11 cellular contexts compared by ENCODE assay signal in the genomic region with DNA sequence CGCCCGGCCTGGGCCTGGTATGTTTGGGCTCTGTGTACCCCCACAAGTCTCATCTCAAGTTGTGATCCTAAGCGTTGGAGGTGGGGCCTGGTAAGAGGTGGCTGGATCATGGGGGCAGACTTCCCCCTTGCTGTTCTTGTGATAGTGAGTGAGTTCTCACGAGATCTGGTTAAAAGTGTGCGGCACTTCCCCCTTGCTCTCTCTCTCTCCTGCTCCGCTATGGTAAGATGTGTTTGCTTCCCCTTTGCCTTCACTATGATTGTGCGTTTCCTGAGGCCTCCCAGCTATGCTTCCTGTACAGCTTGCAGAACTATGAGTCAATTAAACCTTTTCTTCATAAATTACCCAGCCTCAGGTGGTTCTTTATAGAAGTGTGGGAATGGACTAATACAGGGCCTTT. TPM values are rescaled to one million over a fixed set of nuclear protein-coding genes. Genes with fewer than 3 reads are reported as not detected.
DNase-seq lines count a peak whose midpoint lies in the region; ATAC-seq, FAIRE-seq and TF ChIP-seq lines count a peak whose summit lies in the region.
"Had no signal": no experiment of that assay in that cellular context is flagged by ENCODE, and none has a peak within 500 bp of the region (broad histone marks: within the 10 kb centered on the region; RNA-seq: fewer than 3 reads in every experiment).

No MANE protein-coding gene starts in this region.

- H3K9me1 ChIP-seq in K562 (ENCODE audit: control insufficient read depth, insufficient read depth, low read length), result no peaks in the 10 kb centered on the region

- H3K9ac ChIP-seq in K562 (ENCODE audit: insufficient read depth in 1 of 2, low read depth in 2 of 2, low read length in 2 of 2), result no peak overlapping the region
- no peak overlapping the region for H3K9ac ChIP-seq in MM.1S (ENCODE audit: low read length)

- 3% methylated on average over 5 of the region's 7 CpGs for WGBS in K562 (ENCODE audit: insufficient coverage, low coverage, missing lambda C conversion rate)

- intact Hi-C loops in natural killer cell (cut with micrococcal nuclease) (no loop called here), K562 (cut with micrococcal nuclease) (no loop called here), upper lobe of right lung (cut with DNase I) (no loop called here)

- H3K4me3 Mint-ChIP-seq in natural killer cell treated with Interleukin-12 subunit alpha and Interleukin-12 subunit beta and Interleukin-15 and Interleukin-18, amount 100 ng/mL, for 72 hours, result peak overlapping the region; percentile 27
- H3K4me3 Mint-ChIP-seq in natural killer cell, result no peak overlapping the region

- no peak for TF ChIP-seq EP300 in K562 (IDR thresholded peaks at IDR 0.05; ENCODE audit: low read length)

- peaks cover 0 to 32% of the 10 kb centered on the region in 2 donors for H3K27me3 Mint-ChIP-seq in natural killer cell treated with Interleukin-12 subunit alpha and Interleukin-12 subunit beta and Interleukin-15 and Interleukin-18, amount 100 ng/mL, for 72 hours
- peaks cover 0 to 54% of the 10 kb centered on the region in 2 donors for H3K27me3 Mint-ChIP-seq in natural killer cell (ENCODE audit: low read depth in 2 of 2)

- H3K79me2 ChIP-seq in K562 (ENCODE audit: control insufficient read depth, insufficient read depth, low read length), result no peaks in the 10 kb centered on the region
- H3K79me2 ChIP-seq in MM.1S (ENCODE audit: low read length), result no peaks in the 10 kb centered on the region
- H3K79me2 ChIP-seq in osteoblast (ENCODE audit: insufficient read depth, low read length), result no peaks in the 10 kb centered on the region

- TF ChIP-seq RAD21 in K562 (CRISPR knock-in tag; conservative IDR thresholded peaks at IDR 0.05 in 1 of 2, IDR thresholded peaks at IDR 0.05 in 1 of 2), result no peak

- H3K4me3 ChIP-seq in K562 (no peak overlapping the region), upper lobe of right lung (no peak overlapping the region), MM.1S (ENCODE audit: low read length) (no peak overlapping the region), osteoblast (ENCODE audit: insufficient read depth, low read length) (no peak overlapping the region)
- H3K4me3 ChIP-seq: PC-9, suprapubic skin had no signal

- H3K27ac ChIP-seq in K562 (ENCODE audit: extremely low read depth, low read depth, low read length), result no peak overlapping the region
- H3K27ac ChIP-seq in upper lobe of right lung, result no peak overlapping the region
- H3K27ac ChIP-seq in MM.1S (ENCODE audit: low read length), result no peak overlapping the region
- no peak overlapping the region for H3K27ac ChIP-seq in osteoblast (ENCODE audit: low read depth, low read length)
- H3K27ac ChIP-seq: PC-9 had no signal

- H3K36me3 ChIP-seq in K562 (ENCODE audit: control insufficient read depth, insufficient read depth, low read length), result no peaks in the 10 kb centered on the region
- no peaks in the 10 kb centered on the region for H3K36me3 ChIP-seq in upper lobe of right lung
- no peaks in the 10 kb centered on the region for H3K36me3 ChIP-seq in MM.1S (replicated peaks; ENCODE audit: insufficient read depth, low read length)
- H3K36me3 ChIP-seq in osteoblast (ENCODE audit: insufficient read depth, low read length), result peaks cover 7% of the 10 kb centered on the region
- H3K36me3 ChIP-seq: suprapubic skin had no signal

- H3K4me2 ChIP-seq in K562 (ENCODE audit: insufficient read depth, low read length) (no peak overlapping the region), MM.1S (ENCODE audit: low read depth, low read length) (no peak overlapping the region), osteoblast (ENCODE audit: insufficient read depth, low read length) (no peak overlapping the region)
- H3K4me2 ChIP-seq: PC-9 had no signal

- in situ Hi-C loops in K562 (cut with MboI), result no loop called here

- ATAC-seq in natural killer cell treated with Interleukin-12 subunit alpha and Interleukin-12 subunit beta and Interleukin-15 and Interleukin-18, amount 100 ng/mL, for 72 hours, result peak in 1 of 2 donors; percentile 72
- no peak for ATAC-seq in natural killer cell
- ATAC-seq in K562, result no peak
- peak; percentile 78 for ATAC-seq in upper lobe of right lung

- H3K27ac Mint-ChIP-seq in natural killer cell treated with Interleukin-12 subunit alpha and Interleukin-12 subunit beta and Interleukin-15 and Interleukin-18, amount 100 ng/mL, for 72 hours, result peak overlapping the region in 1 of 2 donors; percentile 28
- no peak overlapping the region for H3K27ac Mint-ChIP-seq in natural killer cell

- no peaks in the 10 kb centered on the region for H3K9me3 Mint-ChIP-seq in natural killer cell treated with Interleukin-12 subunit alpha and Interleukin-12 subunit beta and Interleukin-15 and Interleukin-18, amount 100 ng/mL, for 72 hours
- H3K9me3 Mint-ChIP-seq in natural killer cell, result no peaks in the 10 kb centered on the region

- no peaks in the 10 kb centered on the region for H3K36me3 Mint-ChIP-seq in natural killer cell treated with Interleukin-12 subunit alpha and Interleukin-12 subunit beta and Interleukin-15 and Interleukin-18, amount 100 ng/mL, for 72 hours
- H3K36me3 Mint-ChIP-seq in natural killer cell, result no peaks in the 10 kb centered on the region

- no peaks in the 10 kb centered on the region for H4K20me1 ChIP-seq in K562 (replicated peaks; ENCODE audit: control insufficient read depth, insufficient read depth, low read length)
- no peaks in the 10 kb centered on the region for H4K20me1 ChIP-seq in MM.1S (ENCODE audit: insufficient read depth, low read length)
- H4K20me1 ChIP-seq in osteoblast (ENCODE audit: insufficient read depth, low read length), result peaks cover 4% of the 10 kb centered on the region

- DNase-seq in natural killer cell treated with Interleukin-12 subunit alpha and Interleukin-12 subunit beta and Interleukin-15 and Interleukin-18, amount 100 ng/mL, for 72 hours (ENCODE audit: low spot score), result no peak
- DNase-seq in natural killer cell (no peak), OCI-M1 (lab: John Stamatoyannopoulos, UW) (peak; percentile 7), K562 (ENCODE audit: extremely low read depth in 1 of 4, low spot score in 3 of 4) (no peak), upper lobe of right lung (no peak), MM.1S (no peak), osteoblast (ENCODE audit: insufficient read length, low spot score, missing footprints) (no peak), inferior parietal cortex (ENCODE audit: extremely low spot score) (no peak)
- DNase-seq: glutamatergic neuron, PC-9 had no signal

- no peaks in the 10 kb centered on the region for H3K4me1 ChIP-seq in K562 (replicated peaks in 1 of 2; ENCODE audit: control insufficient read depth in 2 of 2, insufficient read depth in 2 of 2, low read length in 2 of 2)
- peaks cover 7% of the 10 kb centered on the region for H3K4me1 ChIP-seq in upper lobe of right lung
- H3K4me1 ChIP-seq in MM.1S (ENCODE audit: low read length), result peaks cover 24% of the 10 kb centered on the region
- H3K4me1 ChIP-seq in osteoblast (ENCODE audit: insufficient read depth, low read length), result peaks cover 20% of the 10 kb centered on the region

- TF ChIP-seq POLR2A in K562 (conservative IDR thresholded peaks at IDR 0.05), result no peak

- TF ChIP-seq CTCF in natural killer cell (IDR thresholded peaks at IDR 0.05) (no peak), K562 (IDR thresholded peaks at IDR 0.05 in 2 of 3, conservative IDR thresholded peaks at IDR 0.05 in 1 of 3; ENCODE audit: insufficient read depth in 2 of 3, low read depth in 1 of 3, low read length in 3 of 3) (no peak), upper lobe of right lung (IDR thresholded peaks at IDR 0.05) (no peak), MM.1S (IDR thresholded peaks at IDR 0.05; ENCODE audit: low read length) (no peak), osteoblast (IDR thresholded peaks at IDR 0.05; ENCODE audit: extremely low read depth, low read depth, low read length) (no peak)

- CTCF ChIA-PET in K562 (lab: Yijun Ruan, JAX; ENCODE audit: low intra/inter-chr PET ratio), result no interaction called here

- BruUV-seq in K562 (replicated peaks; lab: Mats Ljungman, UMichigan), result no TSS peak

- H2AFZ ChIP-seq in K562 (ENCODE audit: low read depth, low read length), result no peak overlapping the region
- H2AFZ ChIP-seq in MM.1S (ENCODE audit: low read length), result no peak overlapping the region
- H2AFZ ChIP-seq in osteoblast (ENCODE audit: low read length), result no peak overlapping the region
- H2AFZ ChIP-seq: PC-9 had no signal

- FAIRE-seq in K562 (lab: Jason Lieb, UNC), result no peak

- peaks cover 0 to 6% of the 10 kb centered on the region in 2 experiments; a peak in 1 of 5 replicates for H3K27me3 ChIP-seq in K562 (ENCODE audit: control insufficient read depth in 2 of 2, insufficient read depth in 2 of 2, low read length in 2 of 2)
- no peaks in the 10 kb centered on the region for H3K27me3 ChIP-seq in upper lobe of right lung
- no peaks in the 10 kb centered on the region for H3K27me3 ChIP-seq in MM.1S (replicated peaks; ENCODE audit: insufficient read depth, low read length)
- H3K27me3 ChIP-seq in osteoblast (ENCODE audit: insufficient read depth, low read length), result no peaks in the 10 kb centered on the region
- H3K27me3 ChIP-seq: suprapubic skin had no signal

- H3F3A ChIP-seq in MM.1S (ENCODE audit: insufficient read depth, low read length), result peaks cover 15% of the 10 kb centered on the region

- H3K9me3 ChIP-seq in K562 (replicated peaks; ENCODE audit: control insufficient read depth, insufficient read depth, low read depth, low read length) (no peaks in the 10 kb centered on the region), upper lobe of right lung (no peaks in the 10 kb centered on the region), MM.1S (replicated peaks; ENCODE audit: insufficient read depth, low read length) (no peaks in the 10 kb centered on the region), osteoblast (ENCODE audit: low read depth, low read length) (no peaks in the 10 kb centered on the region)
- H3K9me3 ChIP-seq: suprapubic skin had no signal

- POLR2A ChIA-PET in K562 (lab: Yijun Ruan, JAX), result no interaction called here

- peaks cover 8 to 14% of the 10 kb centered on the region in 2 donors for H3K4me1 Mint-ChIP-seq in natural killer cell treated with Interleukin-12 subunit alpha and Interleukin-12 subunit beta and Interleukin-15 and Interleukin-18, amount 100 ng/mL, for 72 hours (ENCODE audit: low read depth in 2 of 2)
- H3K4me1 Mint-ChIP-seq in natural killer cell, result no peaks in the 10 kb centered on the region

- no peaks in the 10 kb centered on the region for H3K9me2 ChIP-seq in MM.1S (replicated peaks; ENCODE audit: insufficient read depth, low read length)

RNA-seq across cellular contexts. Expression of a gene that starts 53.0 kb away (rescaled TPM):
- total RNA-seq in natural killer cell treated with Interleukin-12 subunit alpha and Interleukin-12 subunit beta and Interleukin-15 and Interleukin-18, amount 100 ng/mL, for 72 hours, result 1 to 10 TPM; 2.0 to 2.9 TPM
- total RNA-seq in natural killer cell (10 to 100 TPM in 2 of 3 donors, 1 to 10 TPM in 1; 8.7 to 15.9 (median 11.8) TPM), K562 (2014; rRNA removed) (0.09 and 0.16 TPM in 2 replicates), K562 (2014; rRNA removed; fragmentation: Illumina TruSeq; extraction: Trizol) (0.06 and 0.07 TPM in 2 replicates), K562 (2015; rRNA removed; fragmentation: Illumina TruSeq; extraction: Trizol) (not detected in 2 replicates), K562 (2021) (0.09 TPM in 1 of 2 replicates, not detected in the other), upper lobe of right lung (7.5 TPM), osteoblast (6.5 and 8.0 TPM in 2 replicates)
- total RNA-seq in K562 (2011; cell fraction: chromatin; rRNA removed; ENCODE audit: low replicate concordance), result 0.23 and 0.39 TPM in 2 replicates
- total RNA-seq in K562 (2011; cell fraction: nucleolus; rRNA removed), result 0.17 and 0.39 TPM in 2 replicates
- total RNA-seq in K562 (2011; cell fraction: nucleoplasm; rRNA removed), result 0.22 TPM in 1 of 2 replicates, not detected in the other
- polyA plus RNA-seq in K562 (2011; rRNA removed) (0.06 and 0.11 TPM in 2 replicates), K562 (2014; fragmentation: Illumina TruSeq; extraction: Trizol) (0.04 TPM in 1 of 2 replicates, not detected in the other), K562 (2014; fragmentation: Nextera tagmentation; extraction: Ambion mirVana) (under 1 TPM; 0.27 to 0.41 TPM), K562 (2014; rRNA removed) (0.03 TPM in 1 of 2 replicates, not detected in the other)
- polyA plus RNA-seq in K562 (2011; cell fraction: cytosol; rRNA removed), result 0.04 TPM in 1 of 2 replicates, not detected in the other
- polyA plus RNA-seq in K562 (2011; cell fraction: nucleus; rRNA removed), result 0.06 and 0.10 TPM in 2 replicates
- polyA plus RNA-seq in K562 (2012), result not detected in 2 replicates
- polyA minus RNA-seq in K562 (2011; rRNA and poly(A)+ RNA removed), result 0.15 TPM in 1 of 2 replicates, not detected in the other
- not detected in 2 replicates for polyA minus RNA-seq in K562 (2011; cell fraction: cytosol; rRNA and poly(A)+ RNA removed)
- 0.22 and 0.54 TPM in 2 replicates for polyA minus RNA-seq in K562 (2011; cell fraction: nucleus; rRNA and poly(A)+ RNA removed)
